Comparison of ENCODE assay signal across 8 cellular contexts in genomic region chr2:138827426-138828054, GRCh38. TPM values are rescaled to one million over a fixed set of nuclear protein-coding genes. Genes with fewer than 3 reads are reported as not detected.
DNase-seq lines count a peak whose midpoint lies in the region; ATAC-seq and TF ChIP-seq lines count a peak whose summit lies in the region.

No MANE protein-coding gene starts in this region.

- no peak overlapping the region for H3K27ac Mint-ChIP-seq in CD4-positive, alpha-beta T cell

- ATAC-seq in CD4-positive, alpha-beta T cell (ENCODE audit: poor library complexity): no peak
- peak; percentile 66 for ATAC-seq in GM18511 (IDR thresholded peaks at IDR 0.05; ENCODE audit: unreplicated experiment)
- peak; percentile 42 for ATAC-seq in HG03025 (IDR thresholded peaks at IDR 0.05; ENCODE audit: low FRiP score, unreplicated experiment)

- no peak overlapping the region for H3K27ac ChIP-seq in CD4-positive, alpha-beta T cell (ENCODE audit: low read depth, low read length)
- no peak overlapping the region for H3K27ac ChIP-seq in ovary

- TF ChIP-seq POLR2A in ovary (IDR thresholded peaks at IDR 0.05): no peak

- peak; percentile 76 for TF ChIP-seq CTCF in CD4-positive, alpha-beta T cell (IDR thresholded peaks at IDR 0.05)
- TF ChIP-seq CTCF in ovary (IDR thresholded peaks at IDR 0.05): peak; percentile 35 to 66 (median 61)

- H3K27me3 ChIP-seq in CD4-positive, alpha-beta T cell (ENCODE audit: control insufficient read depth, insufficient read depth, low read length): no peaks in the 10 kb centered on the region
- H3K27me3 ChIP-seq in ovary: no peaks in the 10 kb centered on the region

- no peaks in the 10 kb centered on the region for H3K4me1 Mint-ChIP-seq in CD4-positive, alpha-beta T cell (ENCODE audit: low read depth)

- no peak for TF ChIP-seq EP300 in ovary (IDR thresholded peaks at IDR 0.05)

- no peaks in the 10 kb centered on the region for H3K9me3 ChIP-seq in CD4-positive, alpha-beta T cell (ENCODE audit: control insufficient read depth, low read length)
- no peaks in the 10 kb centered on the region for H3K9me3 ChIP-seq in ovary

- H3K36me3 ChIP-seq in ovary: no peaks in the 10 kb centered on the region

- intact Hi-C loops in CD4-positive, alpha-beta T cell (cut with DNase I, micrococcal nuclease): loop anchor here (1.0 to 5.0 kb wide), 5 partner anchors 560 to 961 kb away; no protein-coding TSS in a partner anchor
- intact Hi-C loops in ovary (cut with DNase I): loop anchor here in 2 of 4 donors (2.0 to 5.0 kb wide), 2 partner anchors 915 to 919 kb away; no protein-coding TSS in a partner anchor

- no peak overlapping the region for H3K4me3 ChIP-seq in ovary

- peaks cover 4% of the 10 kb centered on the region for H3K27me3 Mint-ChIP-seq in CD4-positive, alpha-beta T cell

- POLR2A ChIA-PET in CD4-positive, alpha-beta T cell (lab: Charles Lee): no interaction called here

- no peaks in the 10 kb centered on the region for H3K9me3 Mint-ChIP-seq in CD4-positive, alpha-beta T cell

- CTCF ChIA-PET in CD4-positive, alpha-beta T cell (lab: Charles Lee): interaction anchor here (1.1 to 2.2 kb wide), 3 partner anchors 12 to 962 kb away, joined by 3 to 11 read pairs (median 5); no protein-coding TSS in a partner anchor

- H3K4me3 Mint-ChIP-seq in CD4-positive, alpha-beta T cell: no peak overlapping the region

- H3K36me3 Mint-ChIP-seq in CD4-positive, alpha-beta T cell (ENCODE audit: low read depth): no peaks in the 10 kb centered on the region

- H3K4me1 ChIP-seq in ovary (ENCODE audit: insufficient read depth): no peaks in the 10 kb centered on the region

- no peak for DNase-seq in CD4-positive, alpha-beta T cell
- peak; percentile 3 for DNase-seq in NCI-H2029 (lab: John Stamatoyannopoulos, UW)
- DNase-seq in UCSD-AML1 (lab: John Stamatoyannopoulos, UW; ENCODE audit: unreplicated experiment): peak; percentile 6
- DNase-seq in foreskin melanocyte: peak; percentile 48
- DNase-seq in ovary: peak in 1 of 5 donors; percentile 24
- DNase-seq in occipital lobe (lab: John Stamatoyannopoulos, UW): no peak

- 10 to 18% (median 17%) methylated on average over 3 of the region's 3 CpGs for WGBS in ovary, 3 donors

RNA-seq across cellular contexts. Expression of gene NXPH2, which starts 47.4 kb away (rescaled TPM):
- not detected for total RNA-seq in CD4-positive, alpha-beta T cell
- total RNA-seq in ovary: 10 to 100 TPM in 1 of 7 donors, 1 to 10 TPM in 6; 1.2 to 10.0 (median 2.5) TPM
- 1 to 10 TPM in 1 of 2 donors, under 1 TPM in 1; 0.67 to 3.2 TPM for polyA plus RNA-seq in ovary
- 30.4 TPM for total RNA-seq in occipital lobe

Comparison
In these comparisons a context has a peak if more than half of its experiments do, and no peak if none do; other contexts are left out.
1. DNase-seq: peak in NCI-H2029 (single experiment), UCSD-AML1 (single experiment) and foreskin melanocyte (single experiment); none in CD4-positive, alpha-beta T cell (0 of 10) and occipital lobe (single experiment).